11 cellular contexts compared by ENCODE assay signal in the genomic region with DNA sequence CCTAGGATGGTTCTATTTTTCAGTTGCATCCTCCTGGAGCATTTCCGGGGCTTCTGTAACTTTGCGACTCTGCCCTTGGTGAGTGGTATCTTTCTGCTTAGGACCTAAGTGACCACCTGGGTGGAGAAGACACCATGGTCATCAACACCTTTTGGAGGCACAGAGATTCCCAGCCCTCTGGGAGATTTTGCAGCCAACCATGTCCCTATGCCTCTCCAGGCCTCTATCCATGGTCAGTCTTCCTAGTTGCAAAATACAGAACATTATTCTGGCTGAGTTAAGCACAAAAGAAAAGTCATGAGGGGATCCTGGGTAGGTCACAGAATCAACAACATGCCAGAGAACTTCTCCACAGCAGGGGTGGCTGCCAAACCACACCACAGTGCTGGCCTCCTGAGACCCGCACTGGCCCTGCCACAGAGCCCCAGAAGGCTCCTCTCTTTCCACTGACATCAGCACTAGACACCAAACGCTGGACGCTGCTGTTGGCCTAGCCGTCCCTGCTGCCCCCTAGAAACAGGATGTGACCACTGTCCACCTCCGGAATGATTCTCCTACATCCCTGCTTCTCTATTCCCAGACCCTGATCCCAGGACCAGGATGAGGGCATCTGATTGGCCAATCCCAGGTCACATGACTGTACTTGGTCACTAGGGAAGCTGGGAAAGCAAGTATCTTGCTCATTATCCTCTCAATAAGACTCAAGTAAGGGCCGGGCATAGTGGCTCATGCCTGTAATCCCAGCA. TPM values are rescaled to one million over a fixed set of nuclear protein-coding genes. Genes with fewer than 3 reads are reported as not detected.
A peak's percentile ranks its signal among the peaks of the same experiment; 100 is the strongest.
DNase-seq lines count a peak whose midpoint lies in the region; ATAC-seq, FAIRE-seq and TF ChIP-seq lines count a peak whose summit lies in the region.
"Had no signal": no experiment of that assay in that cellular context is flagged by ENCODE, and none has a peak within 500 bp of the region (broad histone marks: within the 10 kb centered on the region; RNA-seq: fewer than 3 reads in every experiment).

No MANE protein-coding gene starts in this region.

- no peak for TF ChIP-seq RAD21 in A549 (conservative IDR thresholded peaks at IDR 0.05 in 1 of 2, IDR thresholded peaks at IDR 0.05 in 1 of 2)

- H3K9me3 ChIP-seq in A549 (peaks cover 17% of the 10 kb centered on the region), ascending aorta (no peaks in the 10 kb centered on the region), SJCRH30 (replicated peaks) (no peaks in the 10 kb centered on the region)

- no peak for FAIRE-seq in A549 (lab: Jason Lieb, UNC)
- FAIRE-seq: H1 had no signal

- WGBS in A549 (ENCODE audit: missing lambda C conversion rate), result 95% methylated on average over 8 of the region's 8 CpGs

- intact Hi-C loops in ascending aorta (cut with DNase I) (loop anchor here (1.0 to 2.0 kb wide), 3 partner anchors 24 to 52 kb away; no protein-coding TSS in a partner anchor), Right ventricle myocardium superior (cut with DNase I) (no loop called here)

- TF ChIP-seq CTCF in A549 (IDR thresholded peaks at IDR 0.05) (no peak), ascending aorta (IDR thresholded peaks at IDR 0.05) (no peak), osteocyte (IDR thresholded peaks at IDR 0.05) (no peak)

- no peak for TF ChIP-seq EP300 in A549 (IDR thresholded peaks at IDR 0.05)

- peak overlapping the region; percentile 93 to 95 for H3K27ac ChIP-seq in A549
- H3K27ac ChIP-seq in ascending aorta, result peak overlapping the region; percentile 94
- no peak overlapping the region for H3K27ac ChIP-seq in SJCRH30

- no peaks in the 10 kb centered on the region for H3K27me3 Mint-ChIP-seq in osteocyte (ENCODE audit: unreplicated experiment)
- peaks cover 9% of the 10 kb centered on the region for H3K27me3 Mint-ChIP-seq in activated T-cell treated with anti-CD3 and anti-CD28 coated beads, Interleukin-2, amount 50 U/mL, for 72 hours (ENCODE audit: low read depth)
- H3K27me3 Mint-ChIP-seq: T-helper 17 cell had no signal

- H3K4me1 ChIP-seq in A549 (peaks cover 23% of the 10 kb centered on the region), ascending aorta (peaks cover 13 to 23% of the 10 kb centered on the region in 2 donors), SJCRH30 (peaks cover 24% of the 10 kb centered on the region)

- H3K9me3 Mint-ChIP-seq in osteocyte (ENCODE audit: unreplicated experiment), result peaks cover 14% of the 10 kb centered on the region
- H3K9me3 Mint-ChIP-seq in activated T-cell treated with anti-CD3 and anti-CD28 coated beads, Interleukin-2, amount 50 U/mL, for 72 hours, result peaks cover 10 to 12% of the 10 kb centered on the region in 2 donors

- H3K4me3 ChIP-seq in A549, result no peak overlapping the region
- no peak overlapping the region for H3K4me3 ChIP-seq in ascending aorta
- H3K4me3 ChIP-seq in SJCRH30, result no peak overlapping the region

- CTCF ChIA-PET in A549 (lab: Yijun Ruan, JAX), result no interaction called here

- POLR2A ChIA-PET in A549 (lab: Yijun Ruan, JAX), result interaction anchor here (0.7 to 1.0 kb wide), 2 partner anchors 27 to 49 kb away, joined by 3 to 4 read pairs; no protein-coding TSS in a partner anchor

- peak overlapping the region; percentile 69; the same call in 2 of the 3 replicates for H3K4me2 ChIP-seq in A549

- H3K36me3 Mint-ChIP-seq in osteocyte (ENCODE audit: unreplicated experiment), result peaks cover 9% of the 10 kb centered on the region
- peaks cover 5 to 7% of the 10 kb centered on the region in 2 donors for H3K36me3 Mint-ChIP-seq in activated T-cell treated with anti-CD3 and anti-CD28 coated beads, Interleukin-2, amount 50 U/mL, for 72 hours (ENCODE audit: insufficient read depth in 2 of 2)

- H3K27me3 ChIP-seq in ascending aorta, result no peaks in the 10 kb centered on the region
- H3K27me3 ChIP-seq in SJCRH30, result no peaks in the 10 kb centered on the region

- H3K4me3 Mint-ChIP-seq in osteocyte (ENCODE audit: unreplicated experiment), result no peak overlapping the region
- no peak overlapping the region for H3K4me3 Mint-ChIP-seq in activated T-cell treated with anti-CD3 and anti-CD28 coated beads, Interleukin-2, amount 50 U/mL, for 72 hours
- H3K4me3 Mint-ChIP-seq: stimulated activated naive B cell treated with anti-CD40 and anti-IgM and Interleukin-4, amounts not matched to agents 10 μg/mL and 1 μg/mL and 100 μg/mL, for 72 hours; T-helper 17 cell had no signal

- TF ChIP-seq POLR2A in A549 (IDR thresholded peaks at IDR 0.05; ENCODE audit: low read length), result no peak

- peak overlapping the region; percentile 99 for H3K27ac Mint-ChIP-seq in osteocyte (ENCODE audit: unreplicated experiment)
- H3K27ac Mint-ChIP-seq in activated T-cell treated with anti-CD3 and anti-CD28 coated beads, Interleukin-2, amount 50 U/mL, for 72 hours, result no peak overlapping the region
- H3K27ac Mint-ChIP-seq: stimulated activated naive B cell treated with anti-CD40 and anti-IgM and Interleukin-4, amounts not matched to agents 10 μg/mL and 1 μg/mL and 100 μg/mL, for 72 hours; T-helper 17 cell had no signal

- ATAC-seq in A549 (no peak), Right ventricle myocardium superior (ENCODE audit: poor library complexity) (peak; percentile 81), HG02571 (IDR thresholded peaks at IDR 0.05; ENCODE audit: unreplicated experiment) (no peak)
- no peak for ATAC-seq in activated T-cell treated with anti-CD3 and anti-CD28 coated beads, Interleukin-2, amount 50 U/mL, for 72 hours (replicated peaks in 1 of 2)
- ATAC-seq: stimulated activated naive B cell treated with anti-CD40 and anti-IgM and Interleukin-4, amounts not matched to agents 10 μg/mL and 1 μg/mL and 100 μg/mL, for 72 hours; T-helper 17 cell had no signal

- no peaks in the 10 kb centered on the region for H3K36me3 ChIP-seq in ascending aorta
- H3K36me3 ChIP-seq in SJCRH30, result no peaks in the 10 kb centered on the region

- no peak for DNase-seq in A549 (ENCODE audit: low read depth in 1 of 2, low spot score in 1 of 2)
- peak; percentile 56 to 93 for DNase-seq in ascending aorta (ENCODE audit: low spot score in 2 of 2)
- peak; percentile 81 for DNase-seq in Right ventricle myocardium superior
- no peak for DNase-seq in osteocyte (ENCODE audit: extremely low spot score, unreplicated experiment)
- no peak for DNase-seq in SJCRH30
- no peak for DNase-seq in occipital lobe (lab: John Stamatoyannopoulos, UW)
- DNase-seq in activated T-cell treated with anti-CD3 and anti-CD28 coated beads, Interleukin-2, amount 50 U/mL, for 72 hours, result no peak
- DNase-seq: stimulated activated naive B cell treated with anti-CD40 and anti-IgM and Interleukin-4, amounts not matched to agents 10 μg/mL and 1 μg/mL and 100 μg/mL, for 72 hours; T-helper 17 cell had no signal

- H3K4me1 Mint-ChIP-seq in osteocyte (ENCODE audit: unreplicated experiment), result peaks cover 40% of the 10 kb centered on the region
- peaks cover 7% of the 10 kb centered on the region for H3K4me1 Mint-ChIP-seq in activated T-cell treated with anti-CD3 and anti-CD28 coated beads, Interleukin-2, amount 50 U/mL, for 72 hours (ENCODE audit: low read depth)
- H3K4me1 Mint-ChIP-seq: T-helper 17 cell had no signal

TF ChIP-seq in A549, 52 proteins besides CTCF, POLR2A, EP300 and RAD21:
- TF ChIP-seq CHD2 (IDR thresholded peaks at IDR 0.05; ENCODE audit: low read length, partially characterized antibody) (no peak), NR3C1 (IDR thresholded peaks at IDR 0.05) (no peak), ESRRA (IDR thresholded peaks at IDR 0.05; ENCODE audit: borderline replicate concordance, low read length) (no peak), HOXB13 (CRISPR knock-in tag; IDR thresholded peaks at IDR 0.05; ENCODE audit: low read depth) (no peak)

RNA-seq across cellular contexts. Expression of gene SMAD7, which starts 47.7 kb away (rescaled TPM):
- polyA plus RNA-seq in A549 (2011; rRNA removed) (18.9 and 19.9 TPM in 2 replicates), A549 (2017; fragmentation: RNase III; extraction: RNeasy Plus Mini Kit Qiagen cat#74134 plus additional on column Dnase treatment) (26.9 to 29.1 TPM (median 29.0 TPM) in 3 replicates)
- 38.2 and 48.5 TPM in 2 replicates for polyA plus RNA-seq in A549 (2012; cell fraction: cytosol; rRNA removed)
- 76.0 and 84.4 TPM in 2 replicates for polyA plus RNA-seq in A549 (2012; cell fraction: nucleus; rRNA removed)
- 51.4 and 52.2 TPM in 2 replicates for polyA minus RNA-seq in A549 (2011; rRNA and poly(A)+ RNA removed)
- total RNA-seq in ascending aorta (76.5 TPM), Right ventricle myocardium superior (14.0 TPM), osteocyte (53.6 and 55.8 TPM in 2 replicates), occipital lobe (18.7 TPM)
- 3.0 and 3.2 TPM in 2 replicates for total RNA-seq in SJCRH30 (2014; rRNA removed; shearing (Covaris generic))
- 10 to 100 TPM; 14.9 to 21.7 TPM for total RNA-seq in activated T-cell treated with anti-CD3 and anti-CD28 coated beads, Interleukin-2, amount 50 U/mL, for 72 hours

Comparison
In these comparisons a context has a peak if more than half of its experiments do, and no peak if none do; other contexts are left out.
1. DNase-seq: peak in ascending aorta (2 of 2) and Right ventricle myocardium superior (single experiment); none in A549 (0 of 2), osteocyte (single experiment), SJCRH30 (0 of 2), occipital lobe (single experiment) and activated T-cell treated with anti-CD3 and anti-CD28 coated beads, Interleukin-2, amount 50 U/mL, for 72 hours (0 of 2).